Comparison of ENCODE assay signal across 21 cellular contexts in genomic region chr7:157620616-157621015, GRCh38.
DNase-seq lines count a peak whose midpoint lies in the region; ATAC-seq and TF ChIP-seq lines count a peak whose summit lies in the region.
"Had no signal": no experiment of that assay in that cellular context is flagged by ENCODE, and none has a peak within 500 bp of the region (broad histone marks: within the 10 kb centered on the region; RNA-seq: fewer than 3 reads in every experiment).

No MANE protein-coding gene starts in this region.

- no peaks in the 10 kb centered on the region for H3K36me3 Mint-ChIP-seq in activated naive CD4-positive, alpha-beta T cell treated with anti-CD3 and anti-CD28 coated beads, Interleukin-2, amount 50 U/mL, for 24 hours
- H3K36me3 Mint-ChIP-seq in activated naive CD4-positive, alpha-beta T cell treated with anti-CD3 and anti-CD28 coated beads, Interleukin-2, amount 10 ng/mL, durations not matched to agents 7 days and 5 days: peaks cover 18% of the 10 kb centered on the region
- peaks cover 59% of the 10 kb centered on the region for H3K36me3 Mint-ChIP-seq in neural progenitor cell
- H3K36me3 Mint-ChIP-seq: CD4-positive, CD25-positive, alpha-beta regulatory T cell; CD8-positive, alpha-beta memory T cell had no signal

- H3K9me3 Mint-ChIP-seq in activated naive CD4-positive, alpha-beta T cell treated with anti-CD3 and anti-CD28 coated beads, Interleukin-2, amount 50 U/mL, for 24 hours: no peaks in the 10 kb centered on the region
- H3K9me3 Mint-ChIP-seq in activated naive CD4-positive, alpha-beta T cell treated with anti-CD3 and anti-CD28 coated beads, Interleukin-2, amount 10 ng/mL, durations not matched to agents 7 days and 5 days: peaks cover 8% of the 10 kb centered on the region
- H3K9me3 Mint-ChIP-seq in neural progenitor cell: no peaks in the 10 kb centered on the region
- H3K9me3 Mint-ChIP-seq: CD4-positive, CD25-positive, alpha-beta regulatory T cell had no signal

- no peaks in the 10 kb centered on the region for H3K27me3 Mint-ChIP-seq in activated naive CD4-positive, alpha-beta T cell treated with anti-CD3 and anti-CD28 coated beads, Interleukin-2, amount 50 U/mL, for 24 hours
- peaks cover 49% of the 10 kb centered on the region for H3K27me3 Mint-ChIP-seq in activated naive CD4-positive, alpha-beta T cell treated with anti-CD3 and anti-CD28 coated beads, Interleukin-2, amount 10 ng/mL, durations not matched to agents 7 days and 5 days
- peaks cover 2% of the 10 kb centered on the region for H3K27me3 Mint-ChIP-seq in neural progenitor cell (ENCODE audit: insufficient read depth, low read depth)

- H3K4me3 ChIP-seq in DND-41 (ENCODE audit: low read depth in 1 of 2, low read length in 2 of 2): no peak overlapping the region
- H3K4me3 ChIP-seq in neural progenitor cell: no peak overlapping the region
- H3K4me3 ChIP-seq in WERI-Rb-1 (ENCODE audit: low read depth, low read length): no peak overlapping the region
- H3K4me3 ChIP-seq: BLaER1 treated with 17β-estradiol and CSF1 and Interleukin-3, amounts not matched to agents 10 nM and 100 nM had no signal

- H4K20me1 ChIP-seq in DND-41 (ENCODE audit: insufficient read depth, low read length): peaks cover 14% of the 10 kb centered on the region; the same call in 1 of the 2 replicates
- no peaks in the 10 kb centered on the region for H4K20me1 ChIP-seq in neural progenitor cell (ENCODE audit: low read depth)
- H4K20me1 ChIP-seq: BLaER1 treated with 17β-estradiol and CSF1 and Interleukin-3, amounts not matched to agents 10 nM and 100 nM had no signal

- no peaks in the 10 kb centered on the region for H3K27me3 ChIP-seq in DND-41 (ENCODE audit: insufficient read depth, low read length, poor library complexity)
- H3K27me3 ChIP-seq in neural progenitor cell: no peaks in the 10 kb centered on the region
- no peaks in the 10 kb centered on the region for H3K27me3 ChIP-seq in WERI-Rb-1 (ENCODE audit: insufficient read depth, low read depth, severe bottlenecking)

- H3K4me2 ChIP-seq in DND-41 (ENCODE audit: insufficient read depth, low read length) (no peak overlapping the region), neural progenitor cell (no peak overlapping the region)

- CTCF ChIA-PET in activated naive CD4-positive, alpha-beta T cell treated with anti-CD3 and anti-CD28 coated beads, Interleukin-2, amount 10 ng/mL, durations not matched to agents 7 days and 5 days (lab: Charles Lee): no interaction called here

- no peaks in the 10 kb centered on the region for H3K9me3 ChIP-seq in DND-41 (ENCODE audit: insufficient read depth, low read length, severe bottlenecking)
- H3K9me3 ChIP-seq in neural progenitor cell (ENCODE audit: low read depth): no peaks in the 10 kb centered on the region
- no peaks in the 10 kb centered on the region for H3K9me3 ChIP-seq in WERI-Rb-1 (ENCODE audit: severe bottlenecking)
- H3K9me3 ChIP-seq: BLaER1 treated with 17β-estradiol and CSF1 and Interleukin-3, amounts not matched to agents 10 nM and 100 nM had no signal

- intact Hi-C loops in sciatic nerve (cut with DNase I): no loop called here

- H3K36me3 ChIP-seq in DND-41 (ENCODE audit: insufficient read depth, low read length): peaks cover 81% of the 10 kb centered on the region
- H3K36me3 ChIP-seq in neural progenitor cell: no peaks in the 10 kb centered on the region
- H3K36me3 ChIP-seq in WERI-Rb-1: no peaks in the 10 kb centered on the region
- H3K36me3 ChIP-seq: BLaER1 treated with 17β-estradiol and CSF1 and Interleukin-3, amounts not matched to agents 10 nM and 100 nM had no signal

- TF ChIP-seq CTCF in DND-41 (IDR thresholded peaks at IDR 0.05; ENCODE audit: borderline replicate concordance, extremely low read depth, low read length, poor library complexity, severe bottlenecking): no peak
- no peak for TF ChIP-seq CTCF in neural progenitor cell (IDR thresholded peaks at IDR 0.05)
- no peak for TF ChIP-seq CTCF in WERI-Rb-1 (IDR thresholded peaks at IDR 0.05; ENCODE audit: low read depth, low read length)

- no peaks in the 10 kb centered on the region for H3F3A ChIP-seq in neural progenitor cell (ENCODE audit: low read depth)

- peaks cover 45% of the 10 kb centered on the region for H3K4me1 ChIP-seq in DND-41 (ENCODE audit: insufficient read depth, low read length)
- no peaks in the 10 kb centered on the region for H3K4me1 ChIP-seq in neural progenitor cell

- H3K79me2 ChIP-seq in DND-41 (ENCODE audit: insufficient read depth, low read length) (peaks cover 36% of the 10 kb centered on the region), neural progenitor cell (ENCODE audit: low read depth) (no peaks in the 10 kb centered on the region)

- H3K4me3 Mint-ChIP-seq in activated naive CD4-positive, alpha-beta T cell treated with anti-CD3 and anti-CD28 coated beads, Interleukin-2, amount 50 U/mL, for 24 hours: no peak overlapping the region
- no peak overlapping the region for H3K4me3 Mint-ChIP-seq in activated naive CD4-positive, alpha-beta T cell treated with anti-CD3 and anti-CD28 coated beads, Interleukin-2, amount 10 ng/mL, durations not matched to agents 7 days and 5 days
- H3K4me3 Mint-ChIP-seq in neural progenitor cell: no peak overlapping the region
- H3K4me3 Mint-ChIP-seq: B cell; CD8-positive, alpha-beta memory T cell; HFFc6 had no signal

- H3K9ac ChIP-seq in DND-41 (ENCODE audit: low read depth, low read length): no peak overlapping the region
- no peak overlapping the region for H3K9ac ChIP-seq in neural progenitor cell
- H3K9ac ChIP-seq: BLaER1 treated with 17β-estradiol and CSF1 and Interleukin-3, amounts not matched to agents 10 nM and 100 nM had no signal

- no peak for DNase-seq in activated naive CD4-positive, alpha-beta T cell treated with anti-CD3 and anti-CD28 coated beads, Interleukin-2, amount 10 ng/mL, durations not matched to agents 7 days and 5 days
- DNase-seq in DND-41 (no peak), neural progenitor cell (ENCODE audit: low spot score) (no peak), sciatic nerve (ENCODE audit: low spot score) (peak; percentile 30), WERI-Rb-1 (no peak), NOMO-1 treated with dmso at 0.1 percent for 144 hours (lab: John Stamatoyannopoulos, UW; ENCODE audit: unreplicated experiment) (no peak)
- DNase-seq: CD4-positive, CD25-positive, alpha-beta regulatory T cell; CD8-positive, alpha-beta memory T cell; COR-L47; DMS 273 treated with DMSO at 0.1 percent for 48 hours; DMS53; GOT3; H7; HFFc6; IMR-90 had no signal

- peak overlapping the region; percentile 8; the same call in 1 of the 2 replicates for H3K27ac ChIP-seq in DND-41 (ENCODE audit: low read length)
- no peak overlapping the region for H3K27ac ChIP-seq in neural progenitor cell
- H3K27ac ChIP-seq in WERI-Rb-1: no peak overlapping the region
- H3K27ac ChIP-seq: BLaER1 treated with 17β-estradiol and CSF1 and Interleukin-3, amounts not matched to agents 10 nM and 100 nM; HL-60 had no signal

- H3K4me1 Mint-ChIP-seq in activated naive CD4-positive, alpha-beta T cell treated with anti-CD3 and anti-CD28 coated beads, Interleukin-2, amount 50 U/mL, for 24 hours: peaks cover 47% of the 10 kb centered on the region
- H3K4me1 Mint-ChIP-seq in activated naive CD4-positive, alpha-beta T cell treated with anti-CD3 and anti-CD28 coated beads, Interleukin-2, amount 10 ng/mL, durations not matched to agents 7 days and 5 days: peaks cover 43% of the 10 kb centered on the region
- H3K4me1 Mint-ChIP-seq in neural progenitor cell: peaks cover 7% of the 10 kb centered on the region
- H3K4me1 Mint-ChIP-seq: B cell had no signal

- peak overlapping the region; percentile 62 for H3K27ac Mint-ChIP-seq in activated naive CD4-positive, alpha-beta T cell treated with anti-CD3 and anti-CD28 coated beads, Interleukin-2, amount 50 U/mL, for 24 hours
- H3K27ac Mint-ChIP-seq in activated naive CD4-positive, alpha-beta T cell treated with anti-CD3 and anti-CD28 coated beads, Interleukin-2, amount 10 ng/mL, durations not matched to agents 7 days and 5 days: no peak overlapping the region
- H3K27ac Mint-ChIP-seq in neural progenitor cell: peak overlapping the region; percentile 59
- H3K27ac Mint-ChIP-seq: B cell; CD8-positive, alpha-beta memory T cell; HFFc6 had no signal

- H2AFZ ChIP-seq in DND-41 (ENCODE audit: low read depth, low read length) (no peak overlapping the region), neural progenitor cell (replicated peaks) (no peak overlapping the region)

- ATAC-seq in DND-41 (ENCODE audit: insufficient read depth, low read depth): no peak
- no peak for ATAC-seq in sciatic nerve
- no peak for ATAC-seq in GM18868 (IDR thresholded peaks at IDR 0.05; ENCODE audit: unreplicated experiment)
- ATAC-seq: HCT116 had no signal
